ENCODE assay signal across 11 cellular contexts in the genomic region with DNA sequence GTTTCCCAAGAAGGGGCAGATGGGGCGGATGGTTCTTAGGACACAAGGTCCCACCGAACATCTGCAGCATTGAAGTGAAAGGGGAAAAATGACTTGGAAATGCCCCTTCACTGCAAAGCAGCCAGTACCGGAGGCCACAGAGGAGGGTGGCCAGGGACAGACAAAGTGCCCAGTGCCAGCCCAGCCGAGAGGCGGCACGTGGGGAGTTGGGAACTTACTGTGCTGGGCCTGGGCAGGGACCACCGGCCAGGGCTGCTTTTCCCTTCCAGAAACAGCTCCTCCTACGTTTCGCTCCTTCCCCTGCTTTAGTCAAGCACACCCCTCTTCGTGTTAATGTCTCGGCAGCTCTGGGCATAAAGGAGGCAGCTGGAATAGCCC.
DNase-seq lines count a peak whose midpoint lies in the region; ATAC-seq and TF ChIP-seq lines count a peak whose summit lies in the region.
"Had no signal": no experiment of that assay in that cellular context is flagged by ENCODE, and none has a peak within 500 bp of the region (broad histone marks: within the 10 kb centered on the region; RNA-seq: fewer than 3 reads in every experiment).

No MANE protein-coding gene starts in this region.

- H3K9ac ChIP-seq in fibroblast of lung (ENCODE audit: insufficient read depth, low read length): peak overlapping the region; percentile 76

- peak overlapping the region in 2 of 4 experiments; percentile 5 to 11 for H3K4me3 ChIP-seq in fibroblast of lung (replicated peaks in 1 of 4; ENCODE audit: control extremely low read depth in 1 of 4, insufficient read depth in 1 of 4, low read depth in 3 of 4, low read length in 4 of 4)
- H3K4me3 ChIP-seq in upper lobe of right lung: peak overlapping the region; percentile 33

- peak; percentile 71 for DNase-seq in DMS53 (lab: John Stamatoyannopoulos, UW)
- DNase-seq in DMS53 treated with DMSO at 0.1 percent for 48 hours (lab: John Stamatoyannopoulos, UW; ENCODE audit: unreplicated experiment): no peak
- DNase-seq in fibroblast of lung (ENCODE audit: low read depth in 2 of 2): no peak
- no peak for DNase-seq in osteocyte (ENCODE audit: extremely low spot score, unreplicated experiment)
- DNase-seq in upper lobe of right lung: peak; percentile 61
- DNase-seq in activated CD8-positive, alpha-beta memory T cell treated with anti-CD3 and anti-CD28 coated beads for 24 hours: no peak
- no peak for DNase-seq in SK-N-DZ (ENCODE audit: low spot score)
- no peak for DNase-seq in HuH-7.5 (ENCODE audit: low spot score)
- DNase-seq: cerebellar nuclear complex, EL had no signal

- no peak overlapping the region for H2AFZ ChIP-seq in fibroblast of lung (ENCODE audit: low read length)

- peak overlapping the region; percentile 75 for H3K4me2 ChIP-seq in fibroblast of lung (ENCODE audit: extremely low read depth, insufficient read depth, low read length)

- H3K4me1 Mint-ChIP-seq in osteocyte (ENCODE audit: unreplicated experiment): peaks cover 72% of the 10 kb centered on the region

- H3K9me3 ChIP-seq in fibroblast of lung (ENCODE audit: control insufficient read depth, insufficient read depth, low read depth, low read length): no peaks in the 10 kb centered on the region
- no peaks in the 10 kb centered on the region for H3K9me3 ChIP-seq in upper lobe of right lung

- no peaks in the 10 kb centered on the region for H3K9me3 Mint-ChIP-seq in osteocyte (ENCODE audit: unreplicated experiment)

- peak; percentile 6 for ATAC-seq in upper lobe of right lung

- TF ChIP-seq CTCF in fibroblast of lung (conservative IDR thresholded peaks at IDR 0.05 in 1 of 2, IDR thresholded peaks at IDR 0.05 in 1 of 2; ENCODE audit: low read depth in 1 of 2, low read length in 2 of 2): no peak
- TF ChIP-seq CTCF in osteocyte (IDR thresholded peaks at IDR 0.05): no peak
- no peak for TF ChIP-seq CTCF in upper lobe of right lung (IDR thresholded peaks at IDR 0.05)

- H4K20me1 ChIP-seq in fibroblast of lung (ENCODE audit: control insufficient read depth, extremely low read depth, insufficient read depth, low read length): no peaks in the 10 kb centered on the region

- H3K4me3 Mint-ChIP-seq in osteocyte (ENCODE audit: unreplicated experiment): no peak overlapping the region

- H3K27ac Mint-ChIP-seq in osteocyte (ENCODE audit: unreplicated experiment): peak overlapping the region; percentile 85

- H3K4me1 ChIP-seq in fibroblast of lung (ENCODE audit: control insufficient read depth, extremely low read depth, insufficient read depth, low read length) (peaks cover 60% of the 10 kb centered on the region), upper lobe of right lung (peaks cover 51% of the 10 kb centered on the region)

- no peaks in the 10 kb centered on the region for H3K27me3 Mint-ChIP-seq in osteocyte (ENCODE audit: unreplicated experiment)

- H3K27me3 ChIP-seq in fibroblast of lung (ENCODE audit: control insufficient read depth, insufficient read depth, low read length) (no peaks in the 10 kb centered on the region), upper lobe of right lung (no peaks in the 10 kb centered on the region)

- H3K27ac ChIP-seq in fibroblast of lung (ENCODE audit: insufficient read depth, low read length) (peak overlapping the region; percentile 93), upper lobe of right lung (peak overlapping the region; percentile 94)
- H3K27ac ChIP-seq: 22Rv1 had no signal

- peaks cover 16% of the 10 kb centered on the region for H3K79me2 ChIP-seq in fibroblast of lung (ENCODE audit: control insufficient read depth, insufficient read depth, low read length)

- intact Hi-C loops in upper lobe of right lung (cut with DNase I): no loop called here

- peaks cover 6% of the 10 kb centered on the region for H3K36me3 ChIP-seq in fibroblast of lung (ENCODE audit: control insufficient read depth, insufficient read depth, low read length)
- H3K36me3 ChIP-seq in upper lobe of right lung: no peaks in the 10 kb centered on the region

- H3K36me3 Mint-ChIP-seq in osteocyte (ENCODE audit: unreplicated experiment): peaks cover 2% of the 10 kb centered on the region

Comparison
In these comparisons a context has a peak if more than half of its experiments do, and no peak if none do; other contexts are left out.
1. DNase-seq: peak in DMS53 (single experiment) and upper lobe of right lung (single experiment); none in DMS53 treated with DMSO at 0.1 percent for 48 hours (single experiment), fibroblast of lung (0 of 2), osteocyte (single experiment), activated CD8-positive, alpha-beta memory T cell treated with anti-CD3 and anti-CD28 coated beads for 24 hours (single experiment), SK-N-DZ (single experiment) and HuH-7.5 (single experiment).